8 cellular contexts compared by ENCODE assay signal in the genomic region with DNA sequence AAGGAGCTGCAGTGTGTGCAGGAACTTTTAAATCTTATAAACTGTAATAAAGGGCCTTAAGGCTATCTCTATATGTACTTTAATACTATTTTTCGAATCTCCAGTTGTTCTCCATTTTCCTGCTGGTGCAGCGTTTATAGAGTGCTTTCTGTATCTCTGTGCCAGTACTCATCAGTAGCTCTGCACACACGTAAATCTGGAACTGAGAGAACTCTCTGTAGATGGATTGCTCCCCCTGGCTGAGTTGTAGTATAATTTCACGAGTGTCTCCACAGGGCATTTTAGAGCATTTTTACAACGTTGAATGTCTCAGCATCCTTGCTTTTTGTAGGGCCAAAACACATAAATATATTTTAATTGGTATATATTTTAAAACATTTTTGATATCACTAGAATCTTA.
A peak's percentile ranks its signal among the peaks of the same experiment; 100 is the strongest.
DNase-seq lines count a peak whose midpoint lies in the region; ATAC-seq and TF ChIP-seq lines count a peak whose summit lies in the region.

No MANE protein-coding gene starts in this region.

- H3K4me1 ChIP-seq in MM.1S (ENCODE audit: low read length) (no peaks in the 10 kb centered on the region), iPS DF 6.9 (ENCODE audit: control insufficient read depth, insufficient read depth, low read length) (no peaks in the 10 kb centered on the region)

- H4K20me1 ChIP-seq in MM.1S (ENCODE audit: insufficient read depth, low read length): no peaks in the 10 kb centered on the region

- H3K4me3 ChIP-seq in MM.1S (ENCODE audit: low read length): no peak overlapping the region
- H3K4me3 ChIP-seq in iPS DF 6.9 (ENCODE audit: low read length): no peak overlapping the region

- H3K9me3 ChIP-seq in MM.1S (replicated peaks; ENCODE audit: insufficient read depth, low read length) (no peaks in the 10 kb centered on the region), iPS DF 6.9 (ENCODE audit: control insufficient read depth, insufficient read depth, low read length) (no peaks in the 10 kb centered on the region)

- no CpG with 5 or more reads among the region's 5 CpGs for WGBS in iPS DF 6.9 (ENCODE audit: insufficient coverage, insufficient read length)

- DNase-seq in MM.1S: peak; percentile 77
- DNase-seq in SHP77 treated with DMSO at 0.1 percent for 48 hours (lab: John Stamatoyannopoulos, UW): peak; percentile 58
- peak; percentile 20 for DNase-seq in iPS DF 6.9 (ENCODE audit: low read depth, low spot score)
- DNase-seq in GF-D8 (lab: John Stamatoyannopoulos, UW): no peak
- DNase-seq in central memory CD4-positive, alpha-beta T cell: no peak
- no peak for DNase-seq in AG08395 (ENCODE audit: low spot score)

- TF ChIP-seq CTCF in MM.1S (IDR thresholded peaks at IDR 0.05; ENCODE audit: low read length): peak; percentile 54

- H3K4me2 ChIP-seq in MM.1S (ENCODE audit: low read depth, low read length): peak overlapping the region; percentile 49; the same call in 1 of the 2 replicates

- H3K27ac ChIP-seq in MM.1S (ENCODE audit: low read length): no peak overlapping the region
- H3K27ac ChIP-seq in iPS DF 6.9 (ENCODE audit: low read length): no peak overlapping the region

- H3K27me3 ChIP-seq in MM.1S (replicated peaks; ENCODE audit: insufficient read depth, low read length) (no peaks in the 10 kb centered on the region), iPS DF 6.9 (ENCODE audit: control insufficient read depth, insufficient read depth, low read length) (no peaks in the 10 kb centered on the region)

- H2AFZ ChIP-seq in MM.1S (ENCODE audit: low read length): no peak overlapping the region

- no peaks in the 10 kb centered on the region for H3K36me3 ChIP-seq in MM.1S (replicated peaks; ENCODE audit: insufficient read depth, low read length)
- H3K36me3 ChIP-seq in iPS DF 6.9 (ENCODE audit: control insufficient read depth, insufficient read depth, low read length): no peaks in the 10 kb centered on the region

- ATAC-seq in GM18519 (IDR thresholded peaks at IDR 0.05; ENCODE audit: low FRiP score, unreplicated experiment): peak; percentile 75
- no peak for ATAC-seq in GM19035 (IDR thresholded peaks at IDR 0.05; ENCODE audit: unreplicated experiment)

- no peaks in the 10 kb centered on the region for H3K9me2 ChIP-seq in MM.1S (replicated peaks; ENCODE audit: insufficient read depth, low read length)

- H3K9ac ChIP-seq in MM.1S (ENCODE audit: low read length): no peak overlapping the region

- no peaks in the 10 kb centered on the region for H3K79me2 ChIP-seq in MM.1S (ENCODE audit: low read length)

- H3F3A ChIP-seq in MM.1S (ENCODE audit: insufficient read depth, low read length): no peaks in the 10 kb centered on the region

Comparison
In these comparisons a context has a peak if more than half of its experiments do, and no peak if none do; other contexts are left out.
1. DNase-seq: peak in MM.1S (single experiment), SHP77 treated with DMSO at 0.1 percent for 48 hours (single experiment) and iPS DF 6.9 (single experiment); none in GF-D8 (single experiment), central memory CD4-positive, alpha-beta T cell (single experiment) and AG08395 (single experiment).